8 cellular contexts compared by ENCODE assay signal in genomic region chr12:4307593-4308333, GRCh38. TPM values are rescaled to one million over a fixed set of nuclear protein-coding genes. Genes with fewer than 3 reads are reported as not detected.
DNase-seq lines count a peak whose midpoint lies in the region; ATAC-seq and TF ChIP-seq lines count a peak whose summit lies in the region.

No MANE protein-coding gene starts in this region.

- H3K27ac ChIP-seq in heart right ventricle (peak overlapping the region in 8 of 10 donors; percentile 27 to 67 (median 40)), trophoblast cell (ENCODE audit: low read depth, low read length) (peak overlapping the region; percentile 76)

- no peak overlapping the region for H3K4ac ChIP-seq in trophoblast cell (ENCODE audit: low read depth, low read length)

- no peak overlapping the region for H3K9ac ChIP-seq in trophoblast cell (ENCODE audit: low read length)

- H4K12ac ChIP-seq in trophoblast cell (ENCODE audit: low read depth, low read length), result no peak overlapping the region

- H3K9me3 ChIP-seq in heart right ventricle (no peaks in the 10 kb centered on the region), trophoblast cell (ENCODE audit: insufficient read depth, low read depth, low read length) (no peaks in the 10 kb centered on the region)

- H3K14ac ChIP-seq in trophoblast cell (ENCODE audit: low read length), result peak overlapping the region; percentile 5

- peak overlapping the region; percentile 31 for H4K8ac ChIP-seq in trophoblast cell (ENCODE audit: low read depth, low read length)

- no peaks in the 10 kb centered on the region for H3K79me2 ChIP-seq in trophoblast cell (ENCODE audit: control insufficient read depth, insufficient read depth, low read length, poor library complexity)

- 18 to 21% methylated on average over 25 of the region's 25 CpGs for WGBS in heart right ventricle, 2 donors
- WGBS in trophoblast cell (ENCODE audit: extremely low coverage, insufficient coverage, insufficient read length), result no CpG with 5 or more reads among the region's 25 CpGs

- intact Hi-C loops in heart right ventricle (cut with DNase I), result loop anchor here in 4 of 10 donors (5.0 kb wide), 2 partner anchors 115 to 220 kb away; no protein-coding TSS in a partner anchor

- TF ChIP-seq CTCF in GM13976 (IDR thresholded peaks at IDR 0.05; ENCODE audit: borderline replicate concordance, control extremely low read depth, extremely low read depth, insufficient read depth, missing control alignments) (no peak), heart right ventricle (IDR thresholded peaks at IDR 0.05) (peak; percentile 44 to 82 (median 70))

- no peak overlapping the region for H2BK120ac ChIP-seq in trophoblast cell (ENCODE audit: insufficient read depth, low read length, poor library complexity)

- H3K4me2 ChIP-seq in trophoblast cell (ENCODE audit: low read length), result peak overlapping the region; percentile 50

- no peak overlapping the region for H3K23ac ChIP-seq in trophoblast cell (ENCODE audit: low read length)

- H3K79me1 ChIP-seq in trophoblast cell (ENCODE audit: low read length), result peaks cover 10% of the 10 kb centered on the region

- peaks cover 8 to 59% (median 31%) of the 10 kb centered on the region in 9 donors for H3K4me1 ChIP-seq in heart right ventricle
- peaks cover 6 to 9% of the 10 kb centered on the region in 2 experiments for H3K4me1 ChIP-seq in trophoblast cell (ENCODE audit: control insufficient read depth in 1 of 2, insufficient read depth in 2 of 2, low read length in 2 of 2)

- H4K91ac ChIP-seq in trophoblast cell (ENCODE audit: low read depth, low read length), result peak overlapping the region; percentile 23

- H3K36me3 ChIP-seq in heart right ventricle (peaks cover 0 to 48% (median 0%) of the 10 kb centered on the region in 9 donors), trophoblast cell (ENCODE audit: control insufficient read depth in 1 of 2, insufficient read depth in 2 of 2, low read length in 2 of 2) (peaks cover 18% of the 10 kb centered on the region in 2 experiments)

- peak overlapping the region in 4 of 10 donors; percentile 18 to 29 (median 26) for H3K4me3 ChIP-seq in heart right ventricle
- no peak overlapping the region for H3K4me3 ChIP-seq in trophoblast cell (ENCODE audit: low read depth, low read length)

- no peak overlapping the region for H2AK5ac ChIP-seq in trophoblast cell (ENCODE audit: low read length)

- ATAC-seq in heart right ventricle, result peak; percentile 81 to 90 (median 86)
- ATAC-seq in GM21619 (IDR thresholded peaks at IDR 0.05; ENCODE audit: unreplicated experiment), result no peak

- no peak overlapping the region for H2BK12ac ChIP-seq in trophoblast cell (ENCODE audit: low read length)

- in situ Hi-C loops in GM13976 (cut with MboI; ENCODE audit: low sequenced_read_pairs, unreplicated experiment), result loop anchor here (10.0 kb wide), 1 partner anchor 413 kb away; no protein-coding TSS in a partner anchor

- no peak overlapping the region for H3K18ac ChIP-seq in trophoblast cell (ENCODE audit: low read length)

- H3K27me3 ChIP-seq in heart right ventricle, result no peaks in the 10 kb centered on the region
- H3K27me3 ChIP-seq in trophoblast cell (ENCODE audit: insufficient read depth, low read length), result no peaks in the 10 kb centered on the region

- H2BK5ac ChIP-seq in trophoblast cell (ENCODE audit: low read depth, low read length, poor library complexity), result peak overlapping the region; percentile 5

- peak; percentile 78 for DNase-seq in AG08396 (ENCODE audit: low spot score)
- peak; percentile 65 for DNase-seq in GM13976 (ENCODE audit: low spot score)
- DNase-seq in NCI-H2196 (lab: John Stamatoyannopoulos, UW; ENCODE audit: unreplicated experiment), result peak; percentile 54
- DNase-seq in amygdala (lab: John Stamatoyannopoulos, UW), result peak in 33 of 56 donors; percentile 15 to 74 (median 42)
- DNase-seq in heart right ventricle, result peak; percentile 52 to 70
- peak; percentile 73 to 80 for DNase-seq in trophoblast cell
- no peak for DNase-seq in effector CD8-positive, alpha-beta T cell (lab: John Stamatoyannopoulos, UW)

- H2AFZ ChIP-seq in trophoblast cell (ENCODE audit: insufficient read depth, low read length, poor library complexity), result peak overlapping the region; percentile 12

RNA-seq across cellular contexts. Expression of gene TIGAR, which starts 13.2 kb away (rescaled TPM):
- total RNA-seq in heart right ventricle, result 10 to 100 TPM; 10.9 to 15.5 (median 13.7) TPM
- polyA plus RNA-seq in heart right ventricle, result 1 to 10 TPM; 3.7 to 5.4 TPM
- polyA plus RNA-seq in trophoblast cell (2013), result 22.8 and 24.9 TPM in 2 replicates

RNA-seq across cellular contexts. Expression of gene CCND2, which starts 34.2 kb away (rescaled TPM):
- total RNA-seq in heart right ventricle, result 100 to 1,000 TPM; 176 to 515 (median 381) TPM
- polyA plus RNA-seq in heart right ventricle, result 10 to 100 TPM; 27.5 to 28.4 TPM
- polyA plus RNA-seq in trophoblast cell (2013), result 133 TPM in 2 replicates
